21 cellular contexts compared by ENCODE assay signal in genomic region chr2:98697651-98698337, GRCh38.
"Had no signal": no experiment of that assay in that cellular context is flagged by ENCODE, and none has a peak within 500 bp of the region (broad histone marks: within the 10 kb centered on the region; RNA-seq: fewer than 3 reads in every experiment).

No MANE protein-coding gene starts in this region.

- H3K9me3 ChIP-seq: heart left ventricle, SK-N-SH had no signal

- H3K4me3 Mint-ChIP-seq: activated B cell treated with CpG ODN at 0.5 μM for 24 hours; activated CD8-positive, alpha-beta T cell treated with anti-CD3 and anti-CD28 coated beads for 36 hours; activated naive CD8-positive, alpha-beta T cell treated with anti-CD3 and anti-CD28 coated beads, Interleukin-2, amount 10 ng/mL, durations not matched to agents 7 days and 5 days; activated T-cell treated with anti-CD3 and anti-CD28 coated beads, Interleukin-2, amount 50 U/mL, for 24 hours; endodermal cell; memory B cell; nephron had no signal

- H3K4me1 Mint-ChIP-seq: endodermal cell had no signal

- H3K4me2 ChIP-seq: SK-N-SH had no signal

- DNase-seq: activated B cell treated with CpG ODN at 0.5 μM for 24 hours; activated CD4-positive, alpha-beta T cell treated with anti-CD3 and anti-CD28 coated beads for 48 hours; activated CD8-positive, alpha-beta T cell treated with anti-CD3 and anti-CD28 coated beads for 36 hours; activated effector memory CD4-positive, alpha-beta T cell treated with Interleukin-2 at 50 U/mL for 16 hours; activated naive CD8-positive, alpha-beta T cell treated with anti-CD3 and anti-CD28 coated beads, Interleukin-2, amount 10 ng/mL, durations not matched to agents 7 days and 5 days; activated T-cell treated with anti-CD3 and anti-CD28 coated beads, Interleukin-2, amount 50 U/mL, for 24 hours; amygdala; endodermal cell; foreskin keratinocyte; heart left ventricle; left ventricle myocardium superior; posterior cingulate gyrus; SK-N-SH; stimulated activated CD4-positive, alpha-beta T cell treated with anti-CD3 and anti-CD28 coated beads, Interleukin-12 subunit alpha, Interleukin-12 subunit beta, amount 100 ng/mL, for 4 hours; stimulated activated CD4-positive, alpha-beta T cell treated with anti-CD3 and anti-CD28 coated beads, Interleukin-1b, Interleukin-23, amount 100 ng/mL, for 48 hours; stimulated activated CD8-positive, alpha-beta memory T cell treated with anti-CD3 and anti-CD28 coated beads, Interleukin-4, amount 100 ng/mL, for 48 hours; stimulated activated naive CD4-positive, alpha-beta T cell; T-helper 9 cell had no signal

- H3K36me3 ChIP-seq: cardiac muscle cell, heart left ventricle had no signal

- H3K4me1 ChIP-seq: foreskin keratinocyte had no signal

- H3K9ac ChIP-seq: SK-N-SH had no signal

- H3K27ac ChIP-seq: cardiac muscle cell, foreskin keratinocyte, heart left ventricle had no signal

- ATAC-seq: activated CD8-positive, alpha-beta T cell treated with anti-CD3 and anti-CD28 coated beads for 36 hours; foreskin keratinocyte; heart left ventricle; left ventricle myocardium superior had no signal

- H3K27me3 Mint-ChIP-seq: activated B cell treated with CpG ODN at 0.5 μM for 24 hours; activated CD8-positive, alpha-beta T cell treated with anti-CD3 and anti-CD28 coated beads for 36 hours; activated naive CD8-positive, alpha-beta T cell treated with anti-CD3 and anti-CD28 coated beads, Interleukin-2, amount 10 ng/mL, durations not matched to agents 7 days and 5 days; activated T-cell treated with anti-CD3 and anti-CD28 coated beads, Interleukin-2, amount 50 U/mL, for 24 hours; memory B cell had no signal

- H3K27ac Mint-ChIP-seq: activated B cell treated with CpG ODN at 0.5 μM for 24 hours, endodermal cell, memory B cell, nephron had no signal

- H3K4me3 ChIP-seq: cardiac muscle cell, heart left ventricle had no signal

- H3K27me3 ChIP-seq: cardiac muscle cell, heart left ventricle had no signal

- H3K9me3 Mint-ChIP-seq: activated B cell treated with CpG ODN at 0.5 μM for 24 hours; activated naive CD8-positive, alpha-beta T cell treated with anti-CD3 and anti-CD28 coated beads, Interleukin-2, amount 10 ng/mL, durations not matched to agents 7 days and 5 days; activated T-cell treated with anti-CD3 and anti-CD28 coated beads, Interleukin-2, amount 50 U/mL, for 24 hours; endodermal cell; memory B cell; nephron had no signal
